9 cellular contexts compared by ENCODE assay signal in genomic region chr1:156572663-156573018, GRCh38. TPM values are rescaled to one million over a fixed set of nuclear protein-coding genes. Genes with fewer than 3 reads are reported as not detected.
DNase-seq lines count a peak whose midpoint lies in the region; ATAC-seq and TF ChIP-seq lines count a peak whose summit lies in the region.
"Had no signal": no experiment of that assay in that cellular context is flagged by ENCODE, and none has a peak within 500 bp of the region (broad histone marks: within the 10 kb centered on the region; RNA-seq: fewer than 3 reads in every experiment).

No MANE protein-coding gene starts in this region.

- H3K36me3 ChIP-seq in BE2C = 0 out of 2 replicates have a peak, but pooled peaks cover 3% of the 10 kb centered on the region
- no peaks in the 10 kb centered on the region for H3K36me3 ChIP-seq in mammary epithelial cell (ENCODE audit: insufficient read depth, low read length)
- H3K36me3 ChIP-seq in neural cell (ENCODE audit: insufficient read depth, low read length) = no peaks in the 10 kb centered on the region

- H3K4me3 ChIP-seq in BE2C (ENCODE audit: low read depth, low read length) = peak overlapping the region; percentile 84
- H3K4me3 ChIP-seq in mammary epithelial cell (replicated peaks in 1 of 3; ENCODE audit: insufficient read depth in 1 of 3, low read depth in 2 of 3, low read length in 3 of 3) = peak overlapping the region in 1 of 3 experiments; percentile 88
- peak overlapping the region; percentile 70 for H3K4me3 ChIP-seq in neural cell (ENCODE audit: low read length)

- peak overlapping the region; percentile 90 for H2AFZ ChIP-seq in mammary epithelial cell (ENCODE audit: low read depth, low read length)
- H2AFZ ChIP-seq in neural cell (ENCODE audit: low read depth, low read length) = peak overlapping the region; percentile 41

- H3K79me2 ChIP-seq in mammary epithelial cell (ENCODE audit: insufficient read depth, low read length) (peaks cover 33% of the 10 kb centered on the region), neural cell (replicated peaks; ENCODE audit: insufficient read depth, low read length) (no peaks in the 10 kb centered on the region)

- intact Hi-C loops in mammary epithelial cell (cut with micrococcal nuclease) = loop anchor here (1.0 to 5.0 kb wide), 3 partner anchors 70 to 116 kb away; partner anchors contain the start of gene MEF2D

- H3K4me1 Mint-ChIP-seq in IgD-negative memory B cell = peaks cover 8 to 11% (median 8%) of the 10 kb centered on the region in 3 donors

- WGBS in mammary epithelial cell (ENCODE audit: low coverage, missing lambda C conversion rate) = 41% methylated on average over 10 of the region's 10 CpGs

- CTCF ChIA-PET in mammary epithelial cell (lab: Charles Lee; ENCODE audit: low non-redundant PET) = no interaction called here

- BruUV-seq in mammary epithelial cell (replicated peaks; lab: Mats Ljungman, UMichigan) = no TSS peak

- in situ Hi-C loops in mammary epithelial cell (cut with MboI; ENCODE audit: low sequenced_read_pairs in 2 of 2) = no loop called here

- H3K4me1 ChIP-seq in BE2C = no peaks in the 10 kb centered on the region; the same call in none of the 2 replicates
- H3K4me1 ChIP-seq in mammary epithelial cell (ENCODE audit: insufficient read depth, low read length) = peaks cover 16% of the 10 kb centered on the region

- DNase-seq in BE2C (no peak), mammary epithelial cell (no peak), NCI-H82 (lab: John Stamatoyannopoulos, UW) (no peak), RKO (ENCODE audit: low spot score) (no peak)
- no peak for DNase-seq in stimulated activated CD4-positive, alpha-beta T cell treated with anti-CD3 and anti-CD28 coated beads, Interleukin-12 subunit alpha, Interleukin-12 subunit beta, amount 100 ng/mL, for 4 hours

- peak overlapping the region; percentile 66 to 94 (median 82) for H3K4me3 Mint-ChIP-seq in IgD-negative memory B cell

- H3K27me3 Mint-ChIP-seq in IgD-negative memory B cell = peaks cover 18% of the 10 kb centered on the region

- TF ChIP-seq EP300 in neural cell (conservative IDR thresholded peaks at IDR 0.05; ENCODE audit: poor library complexity, severe bottlenecking) = no peak

- peak overlapping the region in 2 of 3 donors; percentile 32 to 54 for H3K27ac Mint-ChIP-seq in IgD-negative memory B cell

- H3K27ac ChIP-seq in mammary epithelial cell (ENCODE audit: insufficient read depth, low read depth, low read length) = no peak overlapping the region
- H3K27ac ChIP-seq in neural cell (ENCODE audit: low read length) = no peak overlapping the region

- no peak for ATAC-seq in HG02973 (IDR thresholded peaks at IDR 0.05; ENCODE audit: unreplicated experiment)

- H3K9me3 ChIP-seq in BE2C (no peaks in the 10 kb centered on the region), mammary epithelial cell (replicated peaks; ENCODE audit: insufficient read depth, low read length) (no peaks in the 10 kb centered on the region), neural cell (ENCODE audit: low read length) (no peaks in the 10 kb centered on the region)

- dilution Hi-C loops in mammary epithelial cell (cut with HindIII; ENCODE audit: low sequenced_read_pairs) = loop anchor here (5.0 kb wide), 2 partner anchors 40 to 90 kb away; no protein-coding TSS in a partner anchor

- H3K9ac ChIP-seq in mammary epithelial cell (ENCODE audit: insufficient read depth, low read length) (no peak overlapping the region), neural cell (ENCODE audit: low read length) (peak overlapping the region; percentile 23)

- H4K20me1 ChIP-seq in mammary epithelial cell (ENCODE audit: insufficient read depth, low read length) (no peaks in the 10 kb centered on the region), neural cell (ENCODE audit: insufficient read depth) (no peaks in the 10 kb centered on the region)

- peak overlapping the region; percentile 83 for H3K4me2 ChIP-seq in mammary epithelial cell (ENCODE audit: insufficient read depth, low read depth, low read length)
- H3K4me2 ChIP-seq in neural cell (ENCODE audit: low read length) = peak overlapping the region; percentile 89

- H3F3A ChIP-seq in neural cell (ENCODE audit: insufficient read depth, low read length, poor library complexity, severe bottlenecking) = no peaks in the 10 kb centered on the region

- no peak for TF ChIP-seq RAD21 in neural cell (conservative IDR thresholded peaks at IDR 0.05)

- no peak for TF ChIP-seq CTCF in BE2C (IDR thresholded peaks at IDR 0.05; ENCODE audit: low read depth, low read length)
- no peak for TF ChIP-seq CTCF in mammary epithelial cell (conservative IDR thresholded peaks at IDR 0.05 in 1 of 2, IDR thresholded peaks at IDR 0.05 in 1 of 2; ENCODE audit: extremely low read depth in 1 of 2, insufficient read depth in 1 of 2, low read depth in 1 of 2, low read length in 2 of 2)
- TF ChIP-seq CTCF in neural cell (IDR thresholded peaks at IDR 0.05; ENCODE audit: poor library complexity, severe bottlenecking) = no peak

- H3K9me3 Mint-ChIP-seq in IgD-negative memory B cell = no peaks in the 10 kb centered on the region

- H3K9me2 ChIP-seq in neural cell (ENCODE audit: insufficient read depth, low read length) = no peaks in the 10 kb centered on the region

- no peaks in the 10 kb centered on the region for H3K27me3 ChIP-seq in BE2C
- no peaks in the 10 kb centered on the region for H3K27me3 ChIP-seq in mammary epithelial cell (ENCODE audit: insufficient read depth, low read length)
- H3K27me3 ChIP-seq in neural cell (ENCODE audit: insufficient read depth, low read depth, low read length) = no peaks in the 10 kb centered on the region

- H3K36me3 Mint-ChIP-seq in IgD-negative memory B cell = peaks cover 1% of the 10 kb centered on the region

TF ChIP-seq in neural cell, 6 proteins besides CTCF, POLR2A, EP300 and RAD21:
- TF ChIP-seq POLR2AphosphoS5 (IDR thresholded peaks at IDR 0.05) (no peak), SMC3 (conservative IDR thresholded peaks at IDR 0.05; ENCODE audit: poor library complexity) (peak; percentile 29), REST (IDR thresholded peaks at IDR 0.05; ENCODE audit: borderline replicate concordance) (no peak), EZH2 (IDR thresholded peaks at IDR 0.05; ENCODE audit: borderline replicate concordance, insufficient read depth, low read length, poor library complexity, severe bottlenecking) (no peak)

RNA-seq across cellular contexts. Expression of gene IQGAP3, which starts 0.3 kb away (rescaled TPM):
- polyA plus RNA-seq in BE2C (2012; ENCODE audit: insufficient read depth, insufficient read length, low read depth) = 2.5 TPM
- polyA plus RNA-seq in IgD-negative memory B cell (not detected), mammary epithelial cell (16.6 TPM), neural cell (0.32 TPM in 1 of 2 replicates, not detected in the other)
- 10 to 100 TPM in 1 of 2 donors, 1 to 10 TPM in 1; 1.3 to 35.7 TPM for total RNA-seq in mammary epithelial cell
- polyA minus RNA-seq in mammary epithelial cell (56.3 TPM), neural cell (0.46 and 0.49 TPM in 2 replicates)

RNA-seq across cellular contexts. Expression of gene TTC24, which starts 6.9 kb away (rescaled TPM):
- not detected for polyA plus RNA-seq in BE2C (2012; ENCODE audit: insufficient read depth, insufficient read length, low read depth)
- polyA plus RNA-seq in IgD-negative memory B cell (0.38 TPM), mammary epithelial cell (not detected), neural cell (not detected in 2 replicates)
- not detected for total RNA-seq in mammary epithelial cell
- polyA minus RNA-seq in mammary epithelial cell (not detected), neural cell (not detected in 2 replicates)

RNA-seq across cellular contexts. Expression of gene NAXE, which starts 18.9 kb away (rescaled TPM):
- polyA plus RNA-seq in BE2C (2012; ENCODE audit: insufficient read depth, insufficient read length, low read depth) = 121 TPM
- 121 TPM for polyA plus RNA-seq in IgD-negative memory B cell
- total RNA-seq in mammary epithelial cell = 10 to 100 TPM; 68.7 to 87.1 TPM
- 103 TPM for polyA plus RNA-seq in mammary epithelial cell
- polyA minus RNA-seq in mammary epithelial cell = 60.7 TPM
- polyA plus RNA-seq in neural cell = 95.7 and 111 TPM in 2 replicates
- polyA minus RNA-seq in neural cell = 63.9 and 65.7 TPM in 2 replicates

RNA-seq across cellular contexts. Expression of gene GPATCH4, which starts 28.6 kb away (rescaled TPM):
- 162 TPM for polyA plus RNA-seq in BE2C (2012; ENCODE audit: insufficient read depth, insufficient read length, low read depth)
- polyA plus RNA-seq in IgD-negative memory B cell (45.5 TPM), mammary epithelial cell (38.7 TPM), neural cell (1.3 and 3.9 TPM in 2 replicates)
- 10 to 100 TPM; 16.3 to 49.7 TPM for total RNA-seq in mammary epithelial cell
- polyA minus RNA-seq in mammary epithelial cell (62.9 TPM), neural cell (3.2 and 5.2 TPM in 2 replicates)

RNA-seq across cellular contexts. Expression of gene HAPLN2, which starts 46.6 kb away (rescaled TPM):
- polyA plus RNA-seq in BE2C (2012; ENCODE audit: insufficient read depth, insufficient read length, low read depth) = 0.86 TPM
- polyA plus RNA-seq in IgD-negative memory B cell = not detected
- total RNA-seq in mammary epithelial cell = not detected
- not detected for polyA plus RNA-seq in mammary epithelial cell
- polyA minus RNA-seq in mammary epithelial cell = not detected
- polyA plus RNA-seq in neural cell = 22.9 and 24.6 TPM in 2 replicates
- 3.4 TPM in 2 replicates for polyA minus RNA-seq in neural cell
- total RNA-seq: T-helper 1 cell treated with Interleukin-12 subunit alpha and Interleukin-12 subunit beta and Interleukin-4 antibody, amounts not matched to agents 30 ng/mL and 1 ng/mL, for 36 hours had no signal

Comparison
In these comparisons a context has a peak if more than half of its experiments do, and no peak if none do; other contexts are left out.
1. RNA of gene IQGAP3, which starts 0.3 kb away (polyA plus RNA-seq): 16.6 TPM in mammary epithelial cell (single experiment); 0.32 TPM in neural cell and not detected in IgD-negative memory B cell (single experiment); every median in the first group is over 10 times any median in the second.